Comparison of ENCODE assay signal across 20 cellular contexts in genomic region chr4:148240241-148240640, GRCh38.
"Had no signal": no experiment of that assay in that cellular context is flagged by ENCODE, and none has a peak within 500 bp of the region (broad histone marks: within the 10 kb centered on the region; RNA-seq: fewer than 3 reads in every experiment).

No MANE protein-coding gene starts in this region.

- FAIRE-seq: RCC 7860 had no signal

- H3K27me3 ChIP-seq: MG63, SJSA1 had no signal

- H3K4me1 ChIP-seq: SJSA1 had no signal

- H3K36me3 ChIP-seq: MG63, SJSA1 had no signal

- H3K4me3 ChIP-seq: MG63, SJSA1, SK-N-MC had no signal

- H3K27ac ChIP-seq: SJSA1, SK-N-MC had no signal

- H3K9me3 ChIP-seq: MG63, SJSA1 had no signal

- DNase-seq: KBM-7, MG63, NCI-H1092, NCI-H1105 treated with DMSO at 0.1 percent for 48 hours, NCI-H1417 treated with DMSO at 0.1 percent for 48 hours, NCI-H146, NCI-H1694 treated with DMSO at 0.1 percent for 48 hours, NCI-H1930, NCI-H2081, NCI-H2107, NCI-H226, NCI-H510A, NCI-H524 treated with DMSO at 0.1 percent for 48 hours, NCI-H774, Right ventricle myocardium superior, RPMI8226, SIG-M5 had no signal
